Comparison of ENCODE assay signal across 21 cellular contexts in genomic region chr1:207006914-207007313, GRCh38. TPM values are rescaled to one million over a fixed set of nuclear protein-coding genes. Genes with fewer than 3 reads are reported as not detected.
DNase-seq lines count a peak whose midpoint lies in the region; ATAC-seq, FAIRE-seq and TF ChIP-seq lines count a peak whose summit lies in the region.
"Had no signal": no experiment of that assay in that cellular context is flagged by ENCODE, and none has a peak within 500 bp of the region (broad histone marks: within the 10 kb centered on the region; RNA-seq: fewer than 3 reads in every experiment).

No MANE protein-coding gene starts in this region.

- TF ChIP-seq CTCF in Calu3 (IDR thresholded peaks at IDR 0.05; ENCODE audit: unreplicated experiment) (no peak), body of pancreas (IDR thresholded peaks at IDR 0.05) (no peak), left lung (IDR thresholded peaks at IDR 0.05) (no peak), mucosa of descending colon (IDR thresholded peaks at IDR 0.05) (no peak), sigmoid colon (IDR thresholded peaks at IDR 0.05) (no peak)

- peaks cover 59% of the 10 kb centered on the region for H3K4me1 ChIP-seq in body of pancreas
- H3K4me1 ChIP-seq in left lung = peaks cover 17 to 20% of the 10 kb centered on the region in 2 donors
- peaks cover 0 to 23% of the 10 kb centered on the region in 2 donors for H3K4me1 ChIP-seq in small intestine (ENCODE audit: control insufficient read depth in 2 of 2, insufficient read depth in 1 of 2, low read depth in 1 of 2, low read length in 1 of 2)
- peaks cover 18% of the 10 kb centered on the region for H3K4me1 ChIP-seq in mucosa of descending colon (ENCODE audit: low read depth)
- H3K4me1 ChIP-seq in sigmoid colon = peaks cover 0 to 9% (median 3%) of the 10 kb centered on the region in 4 donors

- H3K9me3 Mint-ChIP-seq in Calu3 (ENCODE audit: low read depth, unreplicated experiment) = peaks cover 2% of the 10 kb centered on the region
- H3K9me3 Mint-ChIP-seq: activated B cell treated with CpG ODN at 0.5 μM for 24 hours; stimulated activated effector memory CD8-positive, alpha-beta T cell treated with anti-CD3 and anti-CD28 coated beads, Interleukin-12 subunit alpha, Interleukin-12 subunit beta, amount 100 ng/mL, for 72 hours had no signal

- H3K4me1 Mint-ChIP-seq in Calu3 (ENCODE audit: low read depth, unreplicated experiment) = peaks cover 96% of the 10 kb centered on the region

- H3K4me3 Mint-ChIP-seq in Calu3 (ENCODE audit: low read depth, unreplicated experiment) = peak overlapping the region; percentile 3
- H3K4me3 Mint-ChIP-seq: activated B cell treated with CpG ODN at 0.5 μM for 24 hours; activated CD8-positive, alpha-beta T cell treated with anti-CD3 and anti-CD28 coated beads, Interleukin-2, amount 10 ng/mL, durations not matched to agents 7 days and 5 days; stimulated activated effector memory CD8-positive, alpha-beta T cell treated with anti-CD3 and anti-CD28 coated beads, Interleukin-12 subunit alpha, Interleukin-12 subunit beta, amount 100 ng/mL, for 72 hours had no signal

- H3K4me3 ChIP-seq in body of pancreas (no peak overlapping the region), left lung (no peak overlapping the region), small intestine (ENCODE audit: low read depth in 1 of 2, low read length in 2 of 2) (no peak overlapping the region), mucosa of descending colon (no peak overlapping the region), sigmoid colon (no peak overlapping the region)
- H3K4me3 ChIP-seq: MG63, ovary had no signal

- FAIRE-seq in small intestine (lab: Jason Lieb, UNC) = no peak
- FAIRE-seq: GM12891 had no signal

- ATAC-seq in body of pancreas (peak; percentile 1), left lung (no peak), mucosa of descending colon (no peak)
- ATAC-seq: activated CD8-positive, alpha-beta T cell treated with anti-CD3 and anti-CD28 coated beads, Interleukin-2, amount 10 ng/mL, durations not matched to agents 7 days and 5 days; stimulated activated effector memory CD8-positive, alpha-beta T cell treated with anti-CD3 and anti-CD28 coated beads, Interleukin-12 subunit alpha, Interleukin-12 subunit beta, amount 100 ng/mL, for 72 hours had no signal

- BruUV-seq in Calu3 (replicated peaks; lab: Mats Ljungman, UMichigan) = TSS peak; percentile 78

- peaks cover 49% of the 10 kb centered on the region for H3K36me3 Mint-ChIP-seq in Calu3 (ENCODE audit: insufficient read depth, unreplicated experiment)
- H3K36me3 Mint-ChIP-seq: stimulated activated effector memory CD8-positive, alpha-beta T cell treated with anti-CD3 and anti-CD28 coated beads, Interleukin-12 subunit alpha, Interleukin-12 subunit beta, amount 100 ng/mL, for 72 hours had no signal

- 57% methylated on average over 3 of the region's 3 CpGs for WGBS in body of pancreas, 2 donors
- WGBS in small intestine, 3 donors = 44 to 58% (median 44%) methylated on average over 3 of the region's 3 CpGs
- 83 to 85% methylated on average over 3 of the region's 3 CpGs for WGBS in sigmoid colon, 2 donors

- no peak for TF ChIP-seq EP300 in sigmoid colon (IDR thresholded peaks at IDR 0.05)

- H3K27me3 ChIP-seq in body of pancreas = no peaks in the 10 kb centered on the region
- no peaks in the 10 kb centered on the region for H3K27me3 ChIP-seq in left lung
- no peaks in the 10 kb centered on the region for H3K27me3 ChIP-seq in small intestine (ENCODE audit: control insufficient read depth in 2 of 2, insufficient read depth in 2 of 2, low read length in 2 of 2)
- no peaks in the 10 kb centered on the region for H3K27me3 ChIP-seq in sigmoid colon
- H3K27me3 ChIP-seq: MG63, ovary had no signal

- no peak for TF ChIP-seq POLR2A in body of pancreas (IDR thresholded peaks at IDR 0.05)
- TF ChIP-seq POLR2A in sigmoid colon (IDR thresholded peaks at IDR 0.05) = no peak

- H3K36me3 ChIP-seq in body of pancreas (replicated peaks in 1 of 2; ENCODE audit: insufficient read depth in 1 of 2, low read depth in 2 of 2) = no peaks in the 10 kb centered on the region
- H3K36me3 ChIP-seq in left lung = no peaks in the 10 kb centered on the region
- no peaks in the 10 kb centered on the region for H3K36me3 ChIP-seq in small intestine (ENCODE audit: control insufficient read depth in 2 of 2, insufficient read depth in 2 of 2, low read length in 2 of 2)
- H3K36me3 ChIP-seq in mucosa of descending colon (ENCODE audit: low read depth) = no peaks in the 10 kb centered on the region
- no peaks in the 10 kb centered on the region for H3K36me3 ChIP-seq in sigmoid colon
- H3K36me3 ChIP-seq: MG63, ovary had no signal

- H3K27ac ChIP-seq in body of pancreas = peak overlapping the region; percentile 19 to 84 (median 78)
- H3K27ac ChIP-seq in left lung = peak overlapping the region; percentile 7 to 63
- peak overlapping the region; percentile 28 to 73 for H3K27ac ChIP-seq in small intestine (ENCODE audit: low read depth in 1 of 2, low read length in 1 of 2)
- H3K27ac ChIP-seq in sigmoid colon = peak overlapping the region in 1 of 4 donors; percentile 27
- H3K27ac ChIP-seq: ovary had no signal

- CTCF ChIA-PET in Calu3 (lab: Charles Lee) = interaction anchor here (0.6 to 5.8 kb wide), 7 partner anchors 12 to 46 kb away, joined by 3 to 41 read pairs (median 5); partner anchors contain the start of genes C1orf116 and PFKFB2

- H3K27me3 Mint-ChIP-seq in Calu3 (ENCODE audit: unreplicated experiment) = no peaks in the 10 kb centered on the region

- no peak for DNase-seq in Calu3
- no peak for DNase-seq in body of pancreas
- no peak for DNase-seq in left lung
- no peak for DNase-seq in small intestine
- no peak for DNase-seq in mucosa of descending colon
- no peak for DNase-seq in NCI-H1105 (lab: John Stamatoyannopoulos, UW)
- DNase-seq in sigmoid colon = no peak
- no peak for DNase-seq in stimulated activated CD4-positive, alpha-beta T cell treated with anti-CD3 and anti-CD28 coated beads, Interleukin-4, amount 100 ng/mL, for 24 hours
- DNase-seq: activated B cell treated with CpG ODN at 0.5 μM for 24 hours; activated CD8-positive, alpha-beta T cell treated with anti-CD3 and anti-CD28 coated beads, Interleukin-2, amount 10 ng/mL, durations not matched to agents 7 days and 5 days; AML-193; GF-D8; NCI-H1694 treated with DMSO at 0.1 percent for 48 hours; ovary; SHP77 treated with DMSO at 0.1 percent for 48 hours; T-helper 2 cell had no signal

- H3K9me3 ChIP-seq in body of pancreas (no peaks in the 10 kb centered on the region), left lung (no peaks in the 10 kb centered on the region), small intestine (ENCODE audit: control insufficient read depth, low read depth) (no peaks in the 10 kb centered on the region), mucosa of descending colon (no peaks in the 10 kb centered on the region), sigmoid colon (no peaks in the 10 kb centered on the region)
- H3K9me3 ChIP-seq: ovary had no signal

- H3K27ac Mint-ChIP-seq in Calu3 (ENCODE audit: unreplicated experiment) = peak overlapping the region; percentile 88
- H3K27ac Mint-ChIP-seq: activated B cell treated with CpG ODN at 0.5 μM for 24 hours; activated CD8-positive, alpha-beta T cell treated with anti-CD3 and anti-CD28 coated beads, Interleukin-2, amount 10 ng/mL, durations not matched to agents 7 days and 5 days; stimulated activated effector memory CD8-positive, alpha-beta T cell treated with anti-CD3 and anti-CD28 coated beads, Interleukin-12 subunit alpha, Interleukin-12 subunit beta, amount 100 ng/mL, for 72 hours had no signal

- intact Hi-C loops in Calu3 (cut with micrococcal nuclease; ENCODE audit: unreplicated experiment) = loop anchor here (2.0 to 10.0 kb wide), 3 partner anchors 14 to 55 kb away; partner anchors contain the start of genes PFKFB2 and YOD1
- intact Hi-C loops in body of pancreas (cut with DNase I) = no loop called here
- intact Hi-C loops in left lung (cut with DNase I) = no loop called here
- intact Hi-C loops in mucosa of descending colon (cut with DNase I, micrococcal nuclease) = no loop called here
- intact Hi-C loops in sigmoid colon (cut with DNase I) = no loop called here

RNA-seq across cellular contexts. Expression of gene C1orf116, which starts 25.6 kb away (rescaled TPM):
- 106 and 124 TPM in 2 replicates for total RNA-seq in Calu3 (2022)
- 10 to 100 TPM; 11.2 to 23.3 TPM for total RNA-seq in body of pancreas
- total RNA-seq in left lung = 100 to 1,000 TPM; 101 to 212 TPM
- polyA plus RNA-seq in small intestine = 10 to 100 TPM in 2 of 3 donors, 1 to 10 TPM in 1; 9.8 to 29.7 (median 18.9) TPM
- 10 to 100 TPM in 2 of 3 donors, 1 to 10 TPM in 1; 8.7 to 31.0 (median 25.4) TPM for total RNA-seq in mucosa of descending colon
- total RNA-seq in sigmoid colon = under 1 TPM in 3 of 4 donors, not detected in 1; 0.14 to 0.36 (median 0.28) TPM
- polyA plus RNA-seq in sigmoid colon = 10 to 100 TPM in 1 of 3 donors, 1 to 10 TPM in 2; 7.8 to 22.4 (median 8.9) TPM
- total RNA-seq: activated CD8-positive, alpha-beta T cell treated with anti-CD3 and anti-CD28 coated beads, Interleukin-2, amount 10 ng/mL, durations not matched to agents 7 days and 5 days had no signal

RNA-seq across cellular contexts. Expression of gene FCAMR, which starts 36.7 kb away (rescaled TPM):
- not detected in 2 replicates for total RNA-seq in Calu3 (2022)
- not detected for total RNA-seq in body of pancreas
- total RNA-seq in left lung = not detected
- polyA plus RNA-seq in small intestine = 1 to 10 TPM in 1 of 3 donors, under 1 TPM in 2; 0.54 to 4.5 (median 0.67) TPM
- total RNA-seq in mucosa of descending colon = under 1 TPM; 0.41 to 0.98 (median 0.84) TPM
- total RNA-seq in sigmoid colon = not detected
- polyA plus RNA-seq in sigmoid colon = 1 to 10 TPM in 1 of 3 donors, not detected in 2; 1.5 TPM
- total RNA-seq: activated B cell treated with CpG ODN at 0.5 μM for 24 hours; activated CD8-positive, alpha-beta T cell treated with anti-CD3 and anti-CD28 coated beads, Interleukin-2, amount 10 ng/mL, durations not matched to agents 7 days and 5 days; cardiac septum; ovary; urinary bladder had no signal
- polyA plus RNA-seq: ovary, urinary bladder had no signal

RNA-seq across cellular contexts. Expression of gene YOD1, which starts 44.1 kb away (rescaled TPM):
- total RNA-seq in Calu3 (2022) (17.7 and 22.4 TPM in 2 replicates), body of pancreas (1 to 10 TPM; 5.4 to 5.9 TPM), left lung (1 to 10 TPM; 7.3 to 9.9 TPM), mucosa of descending colon (1 to 10 TPM; 5.8 to 7.8 (median 7.8) TPM), sigmoid colon (1 to 10 TPM; 5.2 to 7.8 (median 7.3) TPM)
- polyA plus RNA-seq in small intestine (1 to 10 TPM; 1.9 to 2.7 (median 2.7) TPM), sigmoid colon (1 to 10 TPM; 1.2 to 3.2 (median 2.5) TPM)

RNA-seq across cellular contexts. Expression of gene PFKFB2, which starts 46.2 kb away (rescaled TPM):
- total RNA-seq in Calu3 (2022) (52.0 and 54.4 TPM in 2 replicates), body of pancreas (1 to 10 TPM; 4.9 to 9.3 TPM), left lung (10 to 100 TPM; 52.6 to 63.8 TPM), mucosa of descending colon (100 to 1,000 TPM in 1 of 3 donors, 10 to 100 TPM in 2; 45.1 to 118 (median 90.2) TPM), sigmoid colon (1 to 10 TPM; 5.0 to 7.8 (median 5.5) TPM)
- polyA plus RNA-seq in small intestine (10 to 100 TPM; 20.0 to 38.5 (median 23.4) TPM), sigmoid colon (10 to 100 TPM; 15.6 to 24.9 (median 18.7) TPM)

Comparison
In these comparisons a context has a peak if more than half of its experiments do, and no peak if none do; other contexts are left out.
1. RNA of gene C1orf116, which starts 25.6 kb away (total RNA-seq): 101 to 212 TPM in left lung, 106 to 124 TPM in Calu3, 8.7 to 31.0 TPM in mucosa of descending colon and 11.2 to 23.3 TPM in body of pancreas; 0.14 to 0.36 TPM in sigmoid colon; every median in the first group is over 4 times any median in the second.